In genomic region chr15:88450125-88450798, GRCh38 we compare ENCODE assay signal across 8 cellular contexts. TPM values are rescaled to one million over a fixed set of nuclear protein-coding genes. Genes with fewer than 3 reads are reported as not detected.
DNase-seq lines count a peak whose midpoint lies in the region; ATAC-seq and TF ChIP-seq lines count a peak whose summit lies in the region.

No MANE protein-coding gene starts in this region.

- H3K4me3 ChIP-seq in esophagus muscularis mucosa: no peak overlapping the region
- no peak overlapping the region for H3K4me3 ChIP-seq in tibial nerve

- peaks cover 44% of the 10 kb centered on the region for H3K27me3 Mint-ChIP-seq in nephron progenitor cell (ENCODE audit: low read depth, poor library complexity)

- no peak overlapping the region for H3K4me3 Mint-ChIP-seq in nephron progenitor cell

- H3K27me3 ChIP-seq in esophagus muscularis mucosa (peaks cover 0 to 8% (median 0%) of the 10 kb centered on the region in 4 donors), tibial nerve (no peaks in the 10 kb centered on the region)

- H3K27ac Mint-ChIP-seq in nephron progenitor cell: no peak overlapping the region

- TF ChIP-seq EP300 in esophagus muscularis mucosa (IDR thresholded peaks at IDR 0.05): no peak
- no peak for TF ChIP-seq EP300 in tibial nerve (IDR thresholded peaks at IDR 0.05)

- H3K4me1 Mint-ChIP-seq in nephron progenitor cell: no peaks in the 10 kb centered on the region

- peaks cover 4% of the 10 kb centered on the region for H3K9me3 Mint-ChIP-seq in nephron progenitor cell

- H3K27ac ChIP-seq in esophagus muscularis mucosa (replicated peaks in 1 of 4) (no peak overlapping the region), tibial nerve (no peak overlapping the region)

- 6% methylated on average over 7 of the region's 12 CpGs for WGBS in esophagus muscularis mucosa
- 4 to 5% methylated on average over 12 of the region's 12 CpGs for WGBS in tibial nerve, 2 donors

- H3K36me3 ChIP-seq in esophagus muscularis mucosa (no peaks in the 10 kb centered on the region), tibial nerve (no peaks in the 10 kb centered on the region)

- DNase-seq in DMS153 (lab: John Stamatoyannopoulos, UW) (peak; percentile 10), DMS153 treated with DMSO at 0.1 percent for 48 hours (lab: John Stamatoyannopoulos, UW; ENCODE audit: unreplicated experiment) (no peak), NCI-H526 treated with DMSO at 0.1 percent for 48 hours (lab: John Stamatoyannopoulos, UW) (peak; percentile 10), esophagus muscularis mucosa (ENCODE audit: extremely low spot score) (peak; percentile 90), nephron progenitor cell (peak; percentile 91), tibial nerve (ENCODE audit: low spot score in 2 of 2) (peak; percentile 28 to 50)
- peak; percentile 42 to 84 (median 79) for DNase-seq in activated CD8-positive, alpha-beta memory T cell treated with anti-CD3 and anti-CD28 coated beads for 48 hours (ENCODE audit: low read depth in 2 of 3, low spot score in 2 of 3)

- peak; percentile 7 to 41 (median 27) for TF ChIP-seq CTCF in esophagus muscularis mucosa (IDR thresholded peaks at IDR 0.05)
- peak; percentile 95 for TF ChIP-seq CTCF in nephron progenitor cell (IDR thresholded peaks at IDR 0.05)
- TF ChIP-seq CTCF in tibial nerve (IDR thresholded peaks at IDR 0.05): peak in 4 of 5 experiments; percentile 26 to 50 (median 41)

- TF ChIP-seq POLR2A in esophagus muscularis mucosa (IDR thresholded peaks at IDR 0.05; ENCODE audit: low read depth) (no peak), tibial nerve (IDR thresholded peaks at IDR 0.05) (no peak)

- H3K36me3 Mint-ChIP-seq in nephron progenitor cell (ENCODE audit: low read depth): no peaks in the 10 kb centered on the region

- H3K4me1 ChIP-seq in esophagus muscularis mucosa: peaks cover 5 to 9% (median 8%) of the 10 kb centered on the region in 4 donors
- H3K4me1 ChIP-seq in tibial nerve: peaks cover 0 to 5% (median 2%) of the 10 kb centered on the region in 4 donors

- peak; percentile 41 for ATAC-seq in HG02938 (IDR thresholded peaks at IDR 0.05; ENCODE audit: unreplicated experiment)

- H3K9me3 ChIP-seq in esophagus muscularis mucosa: no peaks in the 10 kb centered on the region
- H3K9me3 ChIP-seq in tibial nerve: peaks cover 0 to 3% (median 0%) of the 10 kb centered on the region in 4 donors

- intact Hi-C loops in esophagus muscularis mucosa (cut with DNase I): no loop called here

RNA-seq across cellular contexts. Expression of gene MRPL46, which starts 16.9 kb away (rescaled TPM):
- total RNA-seq in esophagus muscularis mucosa (10 to 100 TPM; 14.5 to 27.8 (median 25.1) TPM), tibial nerve (10 to 100 TPM; 17.3 to 30.2 (median 19.3) TPM)

RNA-seq across cellular contexts. Expression of gene MRPS11, which starts 17.2 kb away (rescaled TPM):
- total RNA-seq in esophagus muscularis mucosa: 10 to 100 TPM; 25.7 to 44.9 (median 34.2) TPM
- 10 to 100 TPM; 22.2 to 45.4 (median 37.1) TPM for total RNA-seq in tibial nerve

Comparison
In these comparisons a context has a peak if more than half of its experiments do, and no peak if none do; other contexts are left out.
1. CTCF ChIP-seq: peak in every context shown above with its lines; median percentile 95 in nephron progenitor cell; 41 in tibial nerve; 27 in esophagus muscularis mucosa.